ENCODE assay signal across 1 cellular context in the genomic region with DNA sequence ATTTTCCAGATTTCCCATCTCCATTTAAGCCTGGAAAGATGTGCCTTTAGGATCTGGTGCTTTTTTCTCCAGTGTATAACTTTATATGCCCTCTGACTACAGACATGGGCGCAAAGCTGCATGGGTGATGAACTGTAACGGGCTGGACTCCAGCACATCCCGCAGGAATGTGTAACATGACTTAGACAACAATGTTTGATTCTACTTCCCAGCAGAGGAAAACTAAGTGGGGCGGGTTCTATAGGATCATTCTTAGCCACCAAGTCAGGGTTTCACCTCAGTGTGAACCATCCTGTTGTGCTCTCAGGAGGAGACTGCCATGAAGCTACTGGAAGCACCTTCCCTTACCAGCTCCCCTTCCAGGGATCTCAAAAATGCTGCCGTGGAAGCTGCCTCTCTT.
TF ChIP-seq lines count a peak whose summit lies in the region.

No MANE protein-coding gene starts in this region.

TF ChIP-seq in GM23338, 12 proteins besides CTCF, POLR2A, EP300 and RAD21 (continued from another document):
- TF ChIP-seq, protein P1, sequence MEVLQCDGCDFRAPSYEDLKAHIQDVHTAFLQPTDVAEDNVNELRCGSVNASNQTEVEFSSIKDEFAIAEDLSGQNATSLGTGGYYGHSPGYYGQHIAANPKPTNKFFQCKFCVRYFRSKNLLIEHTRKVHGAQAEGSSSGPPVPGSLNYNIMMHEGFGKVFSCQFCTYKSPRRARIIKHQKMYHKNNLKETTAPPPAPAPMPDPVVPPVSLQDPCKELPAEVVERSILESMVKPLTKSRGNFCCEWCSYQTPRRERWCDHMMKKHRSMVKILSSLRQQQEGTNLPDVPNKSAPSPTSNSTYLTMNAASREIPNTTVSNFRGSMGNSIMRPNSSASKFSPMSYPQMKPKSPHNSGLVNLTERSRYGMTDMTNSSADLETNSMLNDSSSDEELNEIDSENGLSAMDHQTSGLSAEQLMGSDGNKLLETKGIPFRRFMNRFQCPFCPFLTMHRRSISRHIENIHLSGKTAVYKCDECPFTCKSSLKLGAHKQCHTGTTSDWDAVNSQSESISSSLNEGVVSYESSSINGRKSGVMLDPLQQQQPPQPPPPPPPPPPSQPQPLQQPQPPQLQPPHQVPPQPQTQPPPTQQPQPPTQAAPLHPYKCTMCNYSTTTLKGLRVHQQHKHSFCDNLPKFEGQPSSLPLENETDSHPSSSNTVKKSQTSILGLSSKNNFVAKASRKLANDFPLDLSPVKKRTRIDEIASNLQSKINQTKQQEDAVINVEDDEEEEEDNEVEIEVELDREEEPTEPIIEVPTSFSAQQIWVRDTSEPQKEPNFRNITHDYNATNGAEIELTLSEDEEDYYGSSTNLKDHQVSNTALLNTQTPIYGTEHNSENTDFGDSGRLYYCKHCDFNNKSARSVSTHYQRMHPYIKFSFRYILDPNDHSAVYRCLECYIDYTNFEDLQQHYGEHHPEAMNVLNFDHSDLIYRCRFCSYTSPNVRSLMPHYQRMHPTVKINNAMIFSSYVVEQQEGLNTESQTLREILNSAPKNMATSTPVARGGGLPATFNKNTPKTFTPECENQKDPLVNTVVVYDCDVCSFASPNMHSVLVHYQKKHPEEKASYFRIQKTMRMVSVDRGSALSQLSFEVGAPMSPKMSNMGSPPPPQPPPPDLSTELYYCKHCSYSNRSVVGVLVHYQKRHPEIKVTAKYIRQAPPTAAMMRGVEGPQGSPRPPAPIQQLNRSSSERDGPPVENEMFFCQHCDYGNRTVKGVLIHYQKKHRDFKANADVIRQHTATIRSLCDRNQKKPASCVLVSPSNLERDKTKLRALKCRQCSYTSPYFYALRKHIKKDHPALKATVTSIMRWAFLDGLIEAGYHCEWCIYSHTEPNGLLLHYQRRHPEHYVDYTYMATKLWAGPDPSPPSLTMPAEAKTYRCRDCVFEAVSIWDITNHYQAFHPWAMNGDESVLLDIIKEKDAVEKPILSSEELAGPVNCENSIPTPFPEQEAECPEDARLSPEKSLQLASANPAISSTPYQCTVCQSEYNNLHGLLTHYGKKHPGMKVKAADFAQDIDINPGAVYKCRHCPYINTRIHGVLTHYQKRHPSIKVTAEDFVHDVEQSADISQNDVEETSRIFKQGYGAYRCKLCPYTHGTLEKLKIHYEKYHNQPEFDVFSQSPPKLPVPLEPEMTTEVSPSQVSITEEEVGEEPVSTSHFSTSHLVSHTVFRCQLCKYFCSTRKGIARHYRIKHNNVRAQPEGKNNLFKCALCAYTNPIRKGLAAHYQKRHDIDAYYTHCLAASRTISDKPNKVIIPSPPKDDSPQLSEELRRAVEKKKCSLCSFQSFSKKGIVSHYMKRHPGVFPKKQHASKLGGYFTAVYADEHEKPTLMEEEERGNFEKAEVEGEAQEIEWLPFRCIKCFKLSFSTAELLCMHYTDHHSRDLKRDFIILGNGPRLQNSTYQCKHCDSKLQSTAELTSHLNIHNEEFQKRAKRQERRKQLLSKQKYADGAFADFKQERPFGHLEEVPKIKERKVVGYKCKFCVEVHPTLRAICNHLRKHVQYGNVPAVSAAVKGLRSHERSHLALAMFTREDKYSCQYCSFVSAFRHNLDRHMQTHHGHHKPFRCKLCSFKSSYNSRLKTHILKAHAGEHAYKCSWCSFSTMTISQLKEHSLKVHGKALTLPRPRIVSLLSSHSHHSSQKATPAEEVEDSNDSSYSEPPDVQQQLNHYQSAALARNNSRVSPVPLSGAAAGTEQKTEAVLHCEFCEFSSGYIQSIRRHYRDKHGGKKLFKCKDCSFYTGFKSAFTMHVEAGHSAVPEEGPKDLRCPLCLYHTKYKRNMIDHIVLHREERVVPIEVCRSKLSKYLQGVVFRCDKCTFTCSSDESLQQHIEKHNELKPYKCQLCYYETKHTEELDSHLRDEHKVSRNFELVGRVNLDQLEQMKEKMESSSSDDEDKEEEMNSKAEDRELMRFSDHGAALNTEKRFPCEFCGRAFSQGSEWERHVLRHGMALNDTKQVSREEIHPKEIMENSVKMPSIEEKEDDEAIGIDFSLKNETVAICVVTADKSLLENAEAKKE (CRISPR knock-in tag; IDR thresholded peaks at IDR 0.05), result no peak
- TF ChIP-seq STAT1 (IDR thresholded peaks at IDR 0.05; ENCODE audit: unreplicated experiment) (no peak), EZH2 (IDR thresholded peaks at IDR 0.05; ENCODE audit: low read depth, unreplicated experiment) (no peak), POLR2AphosphoS5 (IDR thresholded peaks at IDR 0.05; ENCODE audit: low read depth) (no peak), NANOG (IDR thresholded peaks at IDR 0.05; ENCODE audit: borderline replicate concordance) (no peak), ZNF114 (CRISPR knock-in tag; IDR thresholded peaks at IDR 0.05) (no peak)
- TF ChIP-seq, protein P2, sequence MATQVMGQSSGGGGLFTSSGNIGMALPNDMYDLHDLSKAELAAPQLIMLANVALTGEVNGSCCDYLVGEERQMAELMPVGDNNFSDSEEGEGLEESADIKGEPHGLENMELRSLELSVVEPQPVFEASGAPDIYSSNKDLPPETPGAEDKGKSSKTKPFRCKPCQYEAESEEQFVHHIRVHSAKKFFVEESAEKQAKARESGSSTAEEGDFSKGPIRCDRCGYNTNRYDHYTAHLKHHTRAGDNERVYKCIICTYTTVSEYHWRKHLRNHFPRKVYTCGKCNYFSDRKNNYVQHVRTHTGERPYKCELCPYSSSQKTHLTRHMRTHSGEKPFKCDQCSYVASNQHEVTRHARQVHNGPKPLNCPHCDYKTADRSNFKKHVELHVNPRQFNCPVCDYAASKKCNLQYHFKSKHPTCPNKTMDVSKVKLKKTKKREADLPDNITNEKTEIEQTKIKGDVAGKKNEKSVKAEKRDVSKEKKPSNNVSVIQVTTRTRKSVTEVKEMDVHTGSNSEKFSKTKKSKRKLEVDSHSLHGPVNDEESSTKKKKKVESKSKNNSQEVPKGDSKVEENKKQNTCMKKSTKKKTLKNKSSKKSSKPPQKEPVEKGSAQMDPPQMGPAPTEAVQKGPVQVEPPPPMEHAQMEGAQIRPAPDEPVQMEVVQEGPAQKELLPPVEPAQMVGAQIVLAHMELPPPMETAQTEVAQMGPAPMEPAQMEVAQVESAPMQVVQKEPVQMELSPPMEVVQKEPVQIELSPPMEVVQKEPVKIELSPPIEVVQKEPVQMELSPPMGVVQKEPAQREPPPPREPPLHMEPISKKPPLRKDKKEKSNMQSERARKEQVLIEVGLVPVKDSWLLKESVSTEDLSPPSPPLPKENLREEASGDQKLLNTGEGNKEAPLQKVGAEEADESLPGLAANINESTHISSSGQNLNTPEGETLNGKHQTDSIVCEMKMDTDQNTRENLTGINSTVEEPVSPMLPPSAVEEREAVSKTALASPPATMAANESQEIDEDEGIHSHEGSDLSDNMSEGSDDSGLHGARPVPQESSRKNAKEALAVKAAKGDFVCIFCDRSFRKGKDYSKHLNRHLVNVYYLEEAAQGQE (IDR thresholded peaks at IDR 0.05; ENCODE audit: unreplicated experiment), result no peak
